ENCODE assay signal across 37 cellular contexts in genomic region chr9:4946937-4947336, GRCh38.
"Had no signal": no experiment of that assay in that cellular context is flagged by ENCODE, and none has a peak within 500 bp of the region (broad histone marks: within the 10 kb centered on the region; RNA-seq: fewer than 3 reads in every experiment).

No MANE protein-coding gene starts in this region.

- H3K4me1 ChIP-seq: breast epithelium, esophagus muscularis mucosa, foreskin keratinocyte had no signal

- DNase-seq: activated CD4-positive, alpha-beta memory T cell treated with anti-CD3 and anti-CD28 coated beads, Interleukin-2, amount 10 ng/mL, durations not matched to agents 7 days and 5 days; activated CD4-positive, alpha-beta T cell treated with anti-CD3 and anti-CD28 coated beads for 1 hour; activated CD4-positive, alpha-beta T cell treated with anti-CD3 and anti-CD28 coated beads for 4 hours; activated CD4-positive, alpha-beta T cell treated with anti-CD3 and anti-CD28 coated beads, Interleukin-2, amount 10 ng/mL, durations not matched to agents 7 days and 5 days; activated CD4-positive, alpha-beta T cell treated with anti-CD3 and anti-CD28 coated beads, Interleukin-2, amount 50 U/mL, for 4 hours; activated CD8-positive, alpha-beta memory T cell treated with anti-CD3 and anti-CD28 coated beads, Interleukin-2, amount 50 U/mL, for 48 hours; activated effector memory CD4-positive, alpha-beta T cell treated with Interleukin-2 at 50 U/mL for 16 hours; activated gamma-delta T cell treated with Interleukin-2 at 50 U/mL for 16 hours; activated naive CD4-positive, alpha-beta T cell treated with anti-CD3 and anti-CD28 coated beads, Interleukin-2, amount 50 U/mL, for 16 hours; activated naive CD4-positive, alpha-beta T cell treated with Interleukin-2 at 50 U/mL for 16 hours; activated T-cell treated with anti-CD3 and anti-CD28 coated beads for 4 hours; activated T-cell treated with anti-CD3 and anti-CD28 coated beads, Interleukin-2, amount 50 U/mL, for 24 hours; amniotic stem cell; anterior cingulate cortex; central memory CD4-positive, alpha-beta T cell; cerebellar nuclear complex; cortex of kidney; dermis blood vessel endothelial cell; effector CD4-positive, alpha-beta T cell; effector memory CD8-positive, alpha-beta T cell; erythroblast; foreskin keratinocyte; gastrocnemius medialis; glutamatergic neuron; heart left ventricle; T-helper 1 cell; T-helper 17 cell; T1000 had no signal

- H3K27me3 ChIP-seq: breast epithelium, cardiac muscle cell, esophagus muscularis mucosa, gastrocnemius medialis, heart left ventricle had no signal

- H3K9me3 ChIP-seq: breast epithelium, esophagus muscularis mucosa, gastrocnemius medialis, heart left ventricle had no signal

- H3K4me1 Mint-ChIP-seq: brain, WTC11 had no signal

- H3K27ac ChIP-seq: breast epithelium, cardiac muscle cell, esophagus muscularis mucosa, foreskin keratinocyte, gastrocnemius medialis, heart left ventricle, VCaP had no signal

- H3K4me3 Mint-ChIP-seq: activated CD4-positive, alpha-beta memory T cell treated with anti-CD3 and anti-CD28 coated beads, Interleukin-2, amount 10 ng/mL, durations not matched to agents 7 days and 5 days; activated CD4-positive, alpha-beta T cell treated with anti-CD3 and anti-CD28 coated beads, Interleukin-2, amount 10 ng/mL, durations not matched to agents 7 days and 5 days; activated naive CD8-positive, alpha-beta T cell; activated T-cell treated with anti-CD3 and anti-CD28 coated beads, Interleukin-2, amount 50 U/mL, for 24 hours; activated T-helper 17 cell treated with anti-CD3 and anti-CD28 coated beads, Interleukin-2, amount 50 U/mL, for 72 hours; brain; effector memory CD8-positive, alpha-beta T cell; T-helper 17 cell; T-helper 2 cell treated with Interferon-gamma antibody and Interleukin-4, amounts not matched to agents 5 μg/mL and 100 μg/mL, for 36 hours; WTC11 had no signal

- H3K36me3 Mint-ChIP-seq: activated naive CD8-positive, alpha-beta T cell; brain had no signal

- H3K36me3 ChIP-seq: breast epithelium, cardiac muscle cell, esophagus muscularis mucosa, gastrocnemius medialis, heart left ventricle had no signal

- H3K27ac Mint-ChIP-seq: activated CD4-positive, alpha-beta memory T cell treated with anti-CD3 and anti-CD28 coated beads, Interleukin-2, amount 10 ng/mL, durations not matched to agents 7 days and 5 days; activated CD4-positive, alpha-beta T cell treated with anti-CD3 and anti-CD28 coated beads, Interleukin-2, amount 10 ng/mL, durations not matched to agents 7 days and 5 days; activated naive CD8-positive, alpha-beta T cell; activated T-cell treated with anti-CD3 and anti-CD28 coated beads, Interleukin-2, amount 50 U/mL, for 24 hours; activated T-helper 17 cell treated with anti-CD3 and anti-CD28 coated beads, Interleukin-2, amount 50 U/mL, for 72 hours; brain; effector memory CD8-positive, alpha-beta T cell; T-helper 17 cell; T-helper 2 cell treated with Interferon-gamma antibody and Interleukin-4, amounts not matched to agents 5 μg/mL and 100 μg/mL, for 36 hours; WTC11 had no signal

- H3K27me3 Mint-ChIP-seq: activated CD4-positive, alpha-beta memory T cell treated with anti-CD3 and anti-CD28 coated beads, Interleukin-2, amount 10 ng/mL, durations not matched to agents 7 days and 5 days; activated naive CD8-positive, alpha-beta T cell; activated T-cell treated with anti-CD3 and anti-CD28 coated beads, Interleukin-2, amount 50 U/mL, for 24 hours; brain; effector memory CD8-positive, alpha-beta T cell; T-helper 17 cell had no signal

- ATAC-seq: activated T-helper 17 cell treated with anti-CD3 and anti-CD28 coated beads, Interleukin-2, amount 50 U/mL, for 72 hours; effector memory CD8-positive, alpha-beta T cell; foreskin keratinocyte; gastrocnemius medialis; heart left ventricle; T-helper 17 cell; WTC11 had no signal

- H3K4me3 ChIP-seq: breast epithelium, cardiac muscle cell, esophagus muscularis mucosa, gastrocnemius medialis, heart left ventricle had no signal
